In the genomic region with DNA sequence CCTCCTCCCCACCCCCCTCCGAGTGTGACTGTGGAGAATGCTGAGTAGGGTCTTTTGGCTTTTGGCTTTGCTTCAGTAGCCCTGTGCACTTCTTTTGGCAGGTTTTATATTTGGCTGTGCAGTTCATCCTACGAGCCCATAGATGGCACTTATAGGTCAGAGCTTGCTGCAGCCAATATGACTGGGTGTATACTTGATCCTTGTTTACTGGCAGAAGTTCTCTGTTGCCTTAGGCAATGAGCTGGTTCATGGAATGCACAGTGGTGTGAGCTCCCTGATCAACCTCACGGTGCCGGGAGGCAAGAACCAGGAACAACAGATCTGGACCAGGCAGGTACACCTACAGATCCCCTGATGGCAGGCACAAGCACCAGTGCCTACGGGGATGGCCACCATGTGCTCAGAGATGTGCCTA, we compare ENCODE assay signal across 10 cellular contexts.
A peak's percentile ranks its signal among the peaks of the same experiment; 100 is the strongest.
DNase-seq lines count a peak whose midpoint lies in the region; ATAC-seq and TF ChIP-seq lines count a peak whose summit lies in the region.
"Had no signal": no experiment of that assay in that cellular context is flagged by ENCODE, and none has a peak within 500 bp of the region (broad histone marks: within the 10 kb centered on the region; RNA-seq: fewer than 3 reads in every experiment).

No MANE protein-coding gene starts in this region.

- no peak overlapping the region for H3K4me3 ChIP-seq in left ventricle myocardium inferior
- H3K4me3 ChIP-seq: heart right ventricle had no signal

- no peaks in the 10 kb centered on the region for H3K27me3 ChIP-seq in left ventricle myocardium inferior (ENCODE audit: low read depth)
- H3K27me3 ChIP-seq: heart right ventricle had no signal

- intact Hi-C loops in left ventricle myocardium inferior (cut with micrococcal nuclease), result no loop called here

- peaks cover 21% of the 10 kb centered on the region for H3K36me3 ChIP-seq in left ventricle myocardium inferior

- peak; percentile 78 for TF ChIP-seq CTCF in C4-2B (conservative IDR thresholded peaks at IDR 0.05)
- no peak; the same call in 1 of the 2 replicates for TF ChIP-seq CTCF in RWPE1 (conservative IDR thresholded peaks at IDR 0.05; ENCODE audit: low read depth)
- TF ChIP-seq CTCF in left ventricle myocardium inferior (IDR thresholded peaks at IDR 0.05; ENCODE audit: borderline replicate concordance), result no peak

- DNase-seq in HuH-7.5 (ENCODE audit: low spot score), result peak; percentile 4
- DNase-seq in RWPE1 (ENCODE audit: low spot score), result peak; percentile 2
- peak; percentile 42 for DNase-seq in iPS DF 19.7 (ENCODE audit: low read depth, low spot score)
- no peak for DNase-seq in mucosa of gallbladder (ENCODE audit: low spot score)
- DNase-seq in left ventricle myocardium inferior, result no peak
- DNase-seq: heart right ventricle; stimulated activated CD4-positive, alpha-beta T cell treated with anti-CD3 and anti-CD28 coated beads, Interleukin-1b, Interleukin-23, amount 100 ng/mL, for 48 hours had no signal

- no peak for ATAC-seq in GM21576 (IDR thresholded peaks at IDR 0.05; ENCODE audit: unreplicated experiment)
- no peak for ATAC-seq in GM21381 (IDR thresholded peaks at IDR 0.05; ENCODE audit: unreplicated experiment)
- ATAC-seq: heart right ventricle had no signal

- CTCF ChIA-PET in RWPE1 (lab: Yijun Ruan, JAX), result interaction anchor here (0.6 to 0.7 kb wide), 2 partner anchors 34 to 745 kb away, joined by 3 to 6 read pairs; no protein-coding TSS in a partner anchor

- POLR2A ChIA-PET in RWPE1 (lab: Yijun Ruan, JAX; ENCODE audit: low non-redundant PET), result no interaction called here

- peaks cover 50% of the 10 kb centered on the region for H3K9me3 ChIP-seq in left ventricle myocardium inferior (replicated peaks)

- H3K27ac ChIP-seq in C4-2B (no peak overlapping the region), RWPE1 (no peak overlapping the region), left ventricle myocardium inferior (replicated peaks) (no peak overlapping the region)
- H3K27ac ChIP-seq: heart right ventricle had no signal

- no peaks in the 10 kb centered on the region for H3K4me1 ChIP-seq in left ventricle myocardium inferior
- H3K4me1 ChIP-seq: heart right ventricle had no signal

Comparison
In these comparisons a context has a peak if more than half of its experiments do, and no peak if none do; other contexts are left out.
1. DNase-seq: peak in HuH-7.5 (single experiment), RWPE1 (single experiment) and iPS DF 19.7 (single experiment); none in mucosa of gallbladder (single experiment) and left ventricle myocardium inferior (single experiment).